2 cellular contexts compared by ENCODE assay signal in genomic region chr11:72127923-72128322, GRCh38.
TF ChIP-seq lines count a peak whose summit lies in the region.

No MANE protein-coding gene starts in this region.

TF ChIP-seq in HCT116, 20 proteins besides CTCF, POLR2A, EP300 and RAD21:
- TF ChIP-seq CBX3 (IDR thresholded peaks at IDR 0.05; ENCODE audit: low read depth) (peak; percentile 44; the same call in 1 of the 2 replicates), EZH2 (IDR thresholded peaks at IDR 0.05) (no peak)

TF ChIP-seq in K562, 482 proteins besides CTCF, POLR2A, EP300 and RAD21:
- no peak for TF ChIP-seq ZNF146 (CRISPR knock-in tag; IDR thresholded peaks at IDR 0.05; ENCODE audit: unreplicated experiment)
- no peak for TF ChIP-seq FOS (IDR thresholded peaks at IDR 0.05; ENCODE audit: extremely low read depth, insufficient read length)
- no peak for TF ChIP-seq SREBF2 (CRISPR knock-in tag; IDR thresholded peaks at IDR 0.05)
- no peak for TF ChIP-seq ZBTB43 (CRISPR knock-in tag; IDR thresholded peaks at IDR 0.05)
- no peak for TF ChIP-seq TAL1 (IDR thresholded peaks at IDR 0.05)
- TF ChIP-seq TRIM28 (IDR thresholded peaks at IDR 0.05) = peak; percentile 66
- no peak for TF ChIP-seq SFPQ (IDR thresholded peaks at IDR 0.05; ENCODE audit: low read depth, low read length)
- TF ChIP-seq ZSCAN29 (IDR thresholded peaks at IDR 0.05) = no peak
- no peak for TF ChIP-seq ZFPM2 (CRISPR knock-in tag; IDR thresholded peaks at IDR 0.05)
- TF ChIP-seq, protein P1, sequence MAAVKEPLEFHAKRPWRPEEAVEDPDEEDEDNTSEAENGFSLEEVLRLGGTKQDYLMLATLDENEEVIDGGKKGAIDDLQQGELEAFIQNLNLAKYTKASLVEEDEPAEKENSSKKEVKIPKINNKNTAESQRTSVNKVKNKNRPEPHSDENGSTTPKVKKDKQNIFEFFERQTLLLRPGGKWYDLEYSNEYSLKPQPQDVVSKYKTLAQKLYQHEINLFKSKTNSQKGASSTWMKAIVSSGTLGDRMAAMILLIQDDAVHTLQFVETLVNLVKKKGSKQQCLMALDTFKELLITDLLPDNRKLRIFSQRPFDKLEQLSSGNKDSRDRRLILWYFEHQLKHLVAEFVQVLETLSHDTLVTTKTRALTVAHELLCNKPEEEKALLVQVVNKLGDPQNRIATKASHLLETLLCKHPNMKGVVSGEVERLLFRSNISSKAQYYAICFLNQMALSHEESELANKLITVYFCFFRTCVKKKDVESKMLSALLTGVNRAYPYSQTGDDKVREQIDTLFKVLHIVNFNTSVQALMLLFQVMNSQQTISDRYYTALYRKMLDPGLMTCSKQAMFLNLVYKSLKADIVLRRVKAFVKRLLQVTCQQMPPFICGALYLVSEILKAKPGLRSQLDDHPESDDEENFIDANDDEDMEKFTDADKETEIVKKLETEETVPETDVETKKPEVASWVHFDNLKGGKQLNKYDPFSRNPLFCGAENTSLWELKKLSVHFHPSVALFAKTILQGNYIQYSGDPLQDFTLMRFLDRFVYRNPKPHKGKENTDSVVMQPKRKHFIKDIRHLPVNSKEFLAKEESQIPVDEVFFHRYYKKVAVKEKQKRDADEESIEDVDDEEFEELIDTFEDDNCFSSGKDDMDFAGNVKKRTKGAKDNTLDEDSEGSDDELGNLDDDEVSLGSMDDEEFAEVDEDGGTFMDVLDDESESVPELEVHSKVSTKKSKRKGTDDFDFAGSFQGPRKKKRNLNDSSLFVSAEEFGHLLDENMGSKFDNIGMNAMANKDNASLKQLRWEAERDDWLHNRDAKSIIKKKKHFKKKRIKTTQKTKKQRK (IDR thresholded peaks at IDR 0.05; ENCODE audit: borderline replicate concordance, low read depth, low read length) = 0 out of 2 replicates have a peak, but pooled peaks have one; percentile 34
- no peak for TF ChIP-seq ZNF23 (CRISPR knock-in tag; IDR thresholded peaks at IDR 0.05)
- no peak for TF ChIP-seq CCAR2 (IDR thresholded peaks at IDR 0.05; ENCODE audit: low read depth, low read length)
- TF ChIP-seq GMEB1 (CRISPR knock-in tag; IDR thresholded peaks at IDR 0.05) = no peak
- no peak for TF ChIP-seq CEBPB (tag; IDR thresholded peaks at IDR 0.05)
- no peak for TF ChIP-seq KLF13 (tag; IDR thresholded peaks at IDR 0.05; ENCODE audit: borderline replicate concordance, low read depth)
- TF ChIP-seq RHOXF2B (CRISPR knock-in tag; conservative IDR thresholded peaks at IDR 0.05) = no peak
- TF ChIP-seq THRB (CRISPR knock-in tag; conservative IDR thresholded peaks at IDR 0.05) = no peak
- TF ChIP-seq SAFB (IDR thresholded peaks at IDR 0.05; ENCODE audit: borderline replicate concordance, low read depth, low read length) = no peak
- no peak for TF ChIP-seq HNRNPL (IDR thresholded peaks at IDR 0.05; ENCODE audit: low read depth, low read length)
- peak; percentile 68; the same call in 1 of the 2 replicates for TF ChIP-seq CBX5 (IDR thresholded peaks at IDR 0.05; ENCODE audit: borderline replicate concordance, low read depth)
- no peak for TF ChIP-seq CUX1 (CRISPR knock-in tag; IDR thresholded peaks at IDR 0.05)
- TF ChIP-seq, protein P2, sequence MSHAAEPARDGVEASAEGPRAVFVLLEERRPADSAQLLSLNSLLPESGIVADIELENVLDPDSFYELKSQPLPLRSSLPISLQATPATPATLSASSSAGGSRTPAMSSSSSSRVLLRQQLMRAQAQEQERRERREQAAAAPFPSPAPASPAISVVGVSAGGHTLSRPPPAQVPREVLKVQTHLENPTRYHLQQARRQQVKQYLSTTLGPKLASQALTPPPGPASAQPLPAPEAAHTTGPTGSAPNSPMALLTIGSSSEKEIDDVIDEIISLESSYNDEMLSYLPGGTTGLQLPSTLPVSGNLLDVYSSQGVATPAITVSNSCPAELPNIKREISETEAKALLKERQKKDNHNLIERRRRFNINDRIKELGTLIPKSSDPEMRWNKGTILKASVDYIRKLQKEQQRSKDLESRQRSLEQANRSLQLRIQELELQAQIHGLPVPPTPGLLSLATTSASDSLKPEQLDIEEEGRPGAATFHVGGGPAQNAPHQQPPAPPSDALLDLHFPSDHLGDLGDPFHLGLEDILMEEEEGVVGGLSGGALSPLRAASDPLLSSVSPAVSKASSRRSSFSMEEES (CRISPR knock-in tag; IDR thresholded peaks at IDR 0.05) = no peak
- TF ChIP-seq ZFP36 (IDR thresholded peaks at IDR 0.05; ENCODE audit: low read depth, low read length, partially characterized antibody) = peak; percentile 88
- TF ChIP-seq, protein P3, sequence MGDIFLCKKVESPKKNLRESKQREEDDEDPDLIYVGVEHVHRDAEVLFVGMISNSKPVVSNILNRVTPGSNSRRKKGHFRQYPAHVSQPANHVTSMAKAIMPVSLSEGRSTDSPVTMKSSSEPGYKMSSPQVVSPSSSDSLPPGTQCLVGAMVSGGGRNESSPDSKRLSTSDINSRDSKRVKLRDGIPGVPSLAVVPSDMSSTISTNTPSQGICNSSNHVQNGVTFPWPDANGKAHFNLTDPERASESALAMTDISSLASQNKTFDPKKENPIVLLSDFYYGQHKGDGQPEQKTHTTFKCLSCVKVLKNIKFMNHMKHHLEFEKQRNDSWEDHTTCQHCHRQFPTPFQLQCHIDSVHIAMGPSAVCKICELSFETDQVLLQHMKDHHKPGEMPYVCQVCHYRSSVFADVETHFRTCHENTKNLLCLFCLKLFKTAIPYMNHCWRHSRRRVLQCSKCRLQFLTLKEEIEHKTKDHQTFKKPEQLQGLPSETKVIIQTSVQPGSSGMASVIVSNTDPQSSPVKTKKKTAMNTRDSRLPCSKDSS (IDR thresholded peaks at IDR 0.05; ENCODE audit: low read depth, partially characterized antibody) = peak; percentile 37
- no peak for TF ChIP-seq ZNF384 (IDR thresholded peaks at IDR 0.05; ENCODE audit: low read depth, low read length)
- TF ChIP-seq CBX3 (IDR thresholded peaks at IDR 0.05; ENCODE audit: borderline replicate concordance in 1 of 2, low read length in 2 of 2) = peak in 1 of 2 experiments; percentile 52; a peak in 1 of 3 replicates
- no peak for TF ChIP-seq YY1 (IDR thresholded peaks at IDR 0.05; ENCODE audit: borderline replicate concordance in 1 of 3, control insufficient read depth in 1 of 3, extremely low read depth in 1 of 3, insufficient read depth in 3 of 3, insufficient read length in 1 of 3, insufficient replicate concordance in 2 of 3, low read depth in 1 of 3, low read length in 2 of 3)
- TF ChIP-seq ZNF76 (CRISPR knock-in tag; IDR thresholded peaks at IDR 0.05; ENCODE audit: borderline replicate concordance) = no peak
- no peak for TF ChIP-seq MAFK (IDR thresholded peaks at IDR 0.05; ENCODE audit: low read length)
